21 cellular contexts compared by ENCODE assay signal in genomic region chr22:44894321-44894720, GRCh38.
"Had no signal": no experiment of that assay in that cellular context is flagged by ENCODE, and none has a peak within 500 bp of the region (broad histone marks: within the 10 kb centered on the region; RNA-seq: fewer than 3 reads in every experiment).

No MANE protein-coding gene starts in this region.

- H3K9me3 ChIP-seq: colonic mucosa, esophagus squamous epithelium, gastroesophageal sphincter, ovary, right atrium auricular region, stomach had no signal

- H3K27me3 ChIP-seq: colonic mucosa, gastroesophageal sphincter, ovary, right atrium auricular region, stomach had no signal

- ATAC-seq: effector memory CD8-positive, alpha-beta T cell; gastroesophageal sphincter; left colon; left ventricle myocardium superior; natural killer cell treated with Interleukin-12 subunit alpha and Interleukin-12 subunit beta and Interleukin-15 and Interleukin-18, amount 100 ng/mL, for 72 hours had no signal

- H3K27ac ChIP-seq: colonic mucosa, esophagus squamous epithelium, gastroesophageal sphincter, ovary, right atrium auricular region, stomach had no signal

- H3K4me3 ChIP-seq: colonic mucosa, esophagus squamous epithelium, gastroesophageal sphincter, lung, ovary, right atrium auricular region, stomach had no signal

- H3K4me1 ChIP-seq: colonic mucosa, esophagus squamous epithelium, gastroesophageal sphincter, right atrium auricular region, stomach had no signal

- DNase-seq: colonic mucosa; effector memory CD8-positive, alpha-beta T cell; esophagus squamous epithelium; foreskin fibroblast; glutamatergic neuron; immature natural killer cell; left ventricle myocardium superior; mesenchymal stem cell; midbrain; small intestine; stimulated activated CD4-positive, alpha-beta T cell treated with anti-CD3 and anti-CD28 coated beads, Interleukin-12 subunit alpha, Interleukin-12 subunit beta, amount 100 ng/mL, for 4 hours; stimulated activated naive CD4-positive, alpha-beta T cell; stomach; substantia nigra; trophoblast cell had no signal

- FAIRE-seq: small intestine had no signal

- H3K36me3 ChIP-seq: colonic mucosa, esophagus squamous epithelium, gastroesophageal sphincter, ovary, right atrium auricular region, stomach had no signal
